ENCODE assay signal across 13 cellular contexts in genomic region chr2:198098918-198099317, GRCh38.
DNase-seq lines count a peak whose midpoint lies in the region; ATAC-seq and TF ChIP-seq lines count a peak whose summit lies in the region.
"Had no signal": no experiment of that assay in that cellular context is flagged by ENCODE, and none has a peak within 500 bp of the region (broad histone marks: within the 10 kb centered on the region; RNA-seq: fewer than 3 reads in every experiment).

No MANE protein-coding gene starts in this region.

- no peaks in the 10 kb centered on the region for H3K9me3 ChIP-seq in A673 (ENCODE audit: low read depth, low read length, poor library complexity, severe bottlenecking)
- no peaks in the 10 kb centered on the region for H3K9me3 ChIP-seq in MG63
- no peaks in the 10 kb centered on the region for H3K9me3 ChIP-seq in endodermal cell (ENCODE audit: control insufficient read depth, low read length)
- H3K9me3 ChIP-seq: left ventricle myocardium inferior had no signal

- H3K36me3 Mint-ChIP-seq in endodermal cell (ENCODE audit: low read depth): no peaks in the 10 kb centered on the region
- H3K36me3 Mint-ChIP-seq in activated T-cell treated with anti-CD3 and anti-CD28 coated beads, Interleukin-2, amount 50 U/mL, for 72 hours (ENCODE audit: insufficient read depth in 2 of 2): peaks cover 0 to 3% of the 10 kb centered on the region in 2 donors

- TF ChIP-seq CTCF in A673 (conservative IDR thresholded peaks at IDR 0.05; ENCODE audit: low read depth, low read length) (no peak), endodermal cell (conservative IDR thresholded peaks at IDR 0.05) (no peak)

- H3K4me3 ChIP-seq in A673 (ENCODE audit: low read depth, low read length, poor library complexity, severe bottlenecking) (no peak overlapping the region), MG63 (no peak overlapping the region), endodermal cell (ENCODE audit: low read length) (no peak overlapping the region)
- H3K4me3 ChIP-seq: left ventricle myocardium inferior had no signal

- no peak overlapping the region for H3K4me3 Mint-ChIP-seq in endodermal cell
- H3K4me3 Mint-ChIP-seq in activated T-cell treated with anti-CD3 and anti-CD28 coated beads, Interleukin-2, amount 50 U/mL, for 72 hours: no peak overlapping the region
- H3K4me3 Mint-ChIP-seq: activated naive CD8-positive, alpha-beta T cell had no signal

- CTCF ChIA-PET in A673 (lab: Charles Lee): interaction anchor here (0.6 kb wide), 1 partner anchor 212 kb away, joined by 3 read pairs; no protein-coding TSS in a partner anchor

- ATAC-seq in activated T-cell treated with anti-CD3 and anti-CD28 coated beads, Interleukin-2, amount 50 U/mL, for 72 hours (replicated peaks in 1 of 2): no peak
- ATAC-seq in left lobe of liver (no peak), GM21717 (IDR thresholded peaks at IDR 0.05; ENCODE audit: unreplicated experiment) (no peak)

- H3K9me3 Mint-ChIP-seq in endodermal cell: no peaks in the 10 kb centered on the region
- H3K9me3 Mint-ChIP-seq in activated T-cell treated with anti-CD3 and anti-CD28 coated beads, Interleukin-2, amount 50 U/mL, for 72 hours: no peaks in the 10 kb centered on the region

- H3K27me3 Mint-ChIP-seq in endodermal cell (ENCODE audit: insufficient read depth): no peaks in the 10 kb centered on the region
- no peaks in the 10 kb centered on the region for H3K27me3 Mint-ChIP-seq in activated T-cell treated with anti-CD3 and anti-CD28 coated beads, Interleukin-2, amount 50 U/mL, for 72 hours (ENCODE audit: low read depth)
- H3K27me3 Mint-ChIP-seq: activated naive CD8-positive, alpha-beta T cell had no signal

- no TSS peak for BruUV-seq in A673 (replicated peaks; lab: Mats Ljungman, UMichigan)

- H3K4me1 ChIP-seq in A673 (ENCODE audit: insufficient read depth, low read length, poor library complexity, severe bottlenecking) (no peaks in the 10 kb centered on the region), endodermal cell (ENCODE audit: control insufficient read depth, insufficient read depth, low read length) (no peaks in the 10 kb centered on the region)

- H3K27me3 ChIP-seq in A673 (replicated peaks; ENCODE audit: insufficient read depth, low read depth, low read length, poor library complexity) (peaks cover 7% of the 10 kb centered on the region), MG63 (peaks cover 2% of the 10 kb centered on the region; the same call in 1 of the 2 replicates), endodermal cell (ENCODE audit: control insufficient read depth, insufficient read depth, low read length, poor library complexity, severe bottlenecking) (no peaks in the 10 kb centered on the region)

- no peak overlapping the region for H3K9ac ChIP-seq in endodermal cell (ENCODE audit: extremely low read depth, low read length, poor library complexity, severe bottlenecking)

- H3K4me1 Mint-ChIP-seq in endodermal cell: peaks cover 2% of the 10 kb centered on the region
- H3K4me1 Mint-ChIP-seq in activated T-cell treated with anti-CD3 and anti-CD28 coated beads, Interleukin-2, amount 50 U/mL, for 72 hours (ENCODE audit: low read depth): peaks cover 7% of the 10 kb centered on the region

- H3K27ac Mint-ChIP-seq in endodermal cell: no peak overlapping the region
- H3K27ac Mint-ChIP-seq in activated T-cell treated with anti-CD3 and anti-CD28 coated beads, Interleukin-2, amount 50 U/mL, for 72 hours: no peak overlapping the region
- H3K27ac Mint-ChIP-seq: activated naive CD8-positive, alpha-beta T cell had no signal

- intact Hi-C loops in A673 (cut with micrococcal nuclease; ENCODE audit: unreplicated experiment): no loop called here

- 31 to 48% methylated on average over 4 to 6 of the region's 6 CpGs for WGBS in endodermal cell (ENCODE audit: insufficient coverage in 1 of 2, insufficient read length in 1 of 2), 2 experiments

- H3K36me3 ChIP-seq in A673 (ENCODE audit: insufficient read depth, low read length, poor library complexity, severe bottlenecking) (no peaks in the 10 kb centered on the region), MG63 (no peaks in the 10 kb centered on the region), endodermal cell (ENCODE audit: control insufficient read depth, insufficient read depth, low read length) (no peaks in the 10 kb centered on the region)

- DNase-seq in A673 (ENCODE audit: low spot score): peak; percentile 8
- peak; percentile 17 for DNase-seq in MG63
- DNase-seq in endodermal cell: peak; percentile 73
- peak; percentile 87 for DNase-seq in medulla oblongata (ENCODE audit: extremely low spot score)
- DNase-seq in activated T-cell treated with anti-CD3 and anti-CD28 coated beads, Interleukin-2, amount 50 U/mL, for 72 hours: no peak
- DNase-seq in left lobe of liver (ENCODE audit: low spot score): no peak
- no peak for DNase-seq in hepatic stellate cell (ENCODE audit: low spot score)
- DNase-seq: GOT3, left ventricle myocardium inferior, NCI-H69, Right ventricle myocardium superior had no signal

- POLR2A ChIA-PET in A673 (lab: Charles Lee; ENCODE audit: low non-redundant PET): interaction anchor here (0.5 kb wide), 1 partner anchor 43 kb away, joined by 4 read pairs; no protein-coding TSS in a partner anchor

- H3K27ac ChIP-seq in A673 (ENCODE audit: low read depth, low read length, poor library complexity, severe bottlenecking) (no peak overlapping the region), endodermal cell (ENCODE audit: low read depth, low read length) (no peak overlapping the region)
- H3K27ac ChIP-seq: left ventricle myocardium inferior had no signal

Comparison
In these comparisons a context has a peak if more than half of its experiments do, and no peak if none do; other contexts are left out.
1. DNase-seq: peak in A673 (single experiment), MG63 (single experiment), endodermal cell (single experiment) and medulla oblongata (single experiment); none in activated T-cell treated with anti-CD3 and anti-CD28 coated beads, Interleukin-2, amount 50 U/mL, for 72 hours (0 of 2), left lobe of liver (single experiment) and hepatic stellate cell (single experiment).